ENCODE assay signal across 17 cellular contexts in the genomic region with DNA sequence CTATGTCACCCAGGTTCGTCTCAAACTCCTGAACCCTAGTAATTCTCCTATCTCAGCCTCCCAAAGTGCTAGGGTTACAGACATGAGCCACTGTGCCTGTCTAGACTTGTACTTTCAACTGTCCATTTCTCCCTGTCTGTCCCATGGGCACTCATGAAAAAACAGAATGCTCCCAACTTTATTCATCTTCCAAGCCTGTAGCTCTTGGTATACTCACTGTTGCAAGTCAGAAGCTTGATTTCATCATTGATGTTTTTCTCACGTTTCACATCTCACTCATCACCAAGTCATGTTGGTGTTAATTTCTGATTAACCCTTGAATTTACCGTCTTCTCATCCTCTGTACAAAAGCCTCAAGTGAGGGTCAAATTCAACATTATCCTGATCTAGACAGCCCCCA. TPM values are rescaled to one million over a fixed set of nuclear protein-coding genes. Genes with fewer than 3 reads are reported as not detected.
DNase-seq lines count a peak whose midpoint lies in the region; ATAC-seq, FAIRE-seq and TF ChIP-seq lines count a peak whose summit lies in the region.
"Had no signal": no experiment of that assay in that cellular context is flagged by ENCODE, and none has a peak within 500 bp of the region (broad histone marks: within the 10 kb centered on the region; RNA-seq: fewer than 3 reads in every experiment).

No MANE protein-coding gene starts in this region.

- H3K27me3 Mint-ChIP-seq in activated naive CD8-positive, alpha-beta T cell treated with anti-CD3 and anti-CD28 coated beads for 36 hours: no peaks in the 10 kb centered on the region
- H3K27me3 Mint-ChIP-seq: stimulated activated memory B cell treated with anti-CD40 and anti-IgM and Interleukin-4, amounts not matched to agents 10 μg/mL and 1 μg/mL and 100 μg/mL, for 72 hours had no signal

- TSS peak; percentile 13 for BruUV-seq in HepG2 (replicated peaks; lab: Mats Ljungman, UMichigan)

- no peak overlapping the region for H3K9ac ChIP-seq in HepG2 (ENCODE audit: insufficient read depth, low read depth, low read length)

- H3K4me3 ChIP-seq in HepG2 (replicated peaks in 1 of 3; ENCODE audit: insufficient read depth in 1 of 3, low read depth in 2 of 3, low read length in 3 of 3) (no peak overlapping the region), right lobe of liver (no peak overlapping the region)
- H3K4me3 ChIP-seq: HAP-1 had no signal

- TF ChIP-seq POLR2A in HepG2 (IDR thresholded peaks at IDR 0.05; ENCODE audit: insufficient read depth in 1 of 2, low read depth in 2 of 2, low read length in 2 of 2) (no peak), right lobe of liver (IDR thresholded peaks at IDR 0.05) (no peak), GM12892 (IDR thresholded peaks at IDR 0.05; ENCODE audit: low read depth, low read length) (no peak)

- H3K27me3 ChIP-seq in HepG2 (ENCODE audit: control insufficient read depth in 1 of 2, insufficient read depth in 2 of 2, low read length in 2 of 2) (no peaks in the 10 kb centered on the region), right lobe of liver (no peaks in the 10 kb centered on the region)

- peaks cover 4% of the 10 kb centered on the region for H3K79me2 ChIP-seq in HepG2 (ENCODE audit: insufficient read depth, low read length)

- H3K4me1 Mint-ChIP-seq in activated naive CD8-positive, alpha-beta T cell treated with anti-CD3 and anti-CD28 coated beads for 36 hours: peaks cover 33% of the 10 kb centered on the region
- peaks cover 24% of the 10 kb centered on the region for H3K4me1 Mint-ChIP-seq in stimulated activated effector memory CD8-positive, alpha-beta T cell treated with anti-CD3 and anti-CD28 coated beads, Interleukin-12 subunit alpha, Interleukin-12 subunit beta, amount 100 ng/mL, for 72 hours
- H3K4me1 Mint-ChIP-seq: endodermal cell had no signal

- no peaks in the 10 kb centered on the region for H3K9me3 Mint-ChIP-seq in activated naive CD8-positive, alpha-beta T cell treated with anti-CD3 and anti-CD28 coated beads for 36 hours
- no peaks in the 10 kb centered on the region for H3K9me3 Mint-ChIP-seq in stimulated activated effector memory CD8-positive, alpha-beta T cell treated with anti-CD3 and anti-CD28 coated beads, Interleukin-12 subunit alpha, Interleukin-12 subunit beta, amount 100 ng/mL, for 72 hours
- H3K9me3 Mint-ChIP-seq: endodermal cell; stimulated activated memory B cell treated with anti-CD40 and anti-IgM and Interleukin-4, amounts not matched to agents 10 μg/mL and 1 μg/mL and 100 μg/mL, for 72 hours had no signal

- H3K36me3 Mint-ChIP-seq in activated naive CD8-positive, alpha-beta T cell treated with anti-CD3 and anti-CD28 coated beads for 36 hours: peaks cover 56% of the 10 kb centered on the region
- peaks cover 95% of the 10 kb centered on the region for H3K36me3 Mint-ChIP-seq in stimulated activated effector memory CD8-positive, alpha-beta T cell treated with anti-CD3 and anti-CD28 coated beads, Interleukin-12 subunit alpha, Interleukin-12 subunit beta, amount 100 ng/mL, for 72 hours

- H3K4me3 Mint-ChIP-seq in activated naive CD8-positive, alpha-beta T cell treated with anti-CD3 and anti-CD28 coated beads for 36 hours: no peak overlapping the region
- H3K4me3 Mint-ChIP-seq in stimulated activated effector memory CD8-positive, alpha-beta T cell treated with anti-CD3 and anti-CD28 coated beads, Interleukin-12 subunit alpha, Interleukin-12 subunit beta, amount 100 ng/mL, for 72 hours: no peak overlapping the region
- H3K4me3 Mint-ChIP-seq: endodermal cell; stimulated activated memory B cell treated with anti-CD40 and anti-IgM and Interleukin-4, amounts not matched to agents 10 μg/mL and 1 μg/mL and 100 μg/mL, for 72 hours had no signal

- H3K27ac ChIP-seq in HepG2 (ENCODE audit: extremely low read length, insufficient read depth, low read length) (no peak overlapping the region), right lobe of liver (no peak overlapping the region)

- no peak for TF ChIP-seq RAD21 in HepG2 (CRISPR knock-in tag; IDR thresholded peaks at IDR 0.05)

- DNase-seq in HepG2 (ENCODE audit: low spot score) (no peak), right lobe of liver (no peak), cerebellar cortex (ENCODE audit: low spot score) (no peak), GM12892 (ENCODE audit: insufficient read length) (no peak)
- no peak for DNase-seq in activated naive CD8-positive, alpha-beta T cell treated with anti-CD3 and anti-CD28 coated beads for 36 hours
- DNase-seq in stimulated activated effector memory CD8-positive, alpha-beta T cell treated with anti-CD3 and anti-CD28 coated beads, Interleukin-12 subunit alpha, Interleukin-12 subunit beta, amount 100 ng/mL, for 72 hours (ENCODE audit: low spot score in 2 of 2): no peak
- DNase-seq: activated CD4-positive, CD25-positive, alpha-beta regulatory T cell; AML-193; DMS153; endodermal cell; NCI-H526; right cardiac atrium; stimulated activated CD4-positive, alpha-beta T cell treated with anti-CD3 and anti-CD28 coated beads, Interleukin-4, amount 100 ng/mL, for 4 hours had no signal

- H4K20me1 ChIP-seq in HepG2 (ENCODE audit: insufficient read depth, low read length): no peaks in the 10 kb centered on the region

- H3K4me2 ChIP-seq in HepG2 (ENCODE audit: low read depth, low read length): no peak overlapping the region

- H3K36me3 ChIP-seq in HepG2 (replicated peaks in 1 of 2; ENCODE audit: control insufficient read depth in 1 of 2, insufficient read depth in 2 of 2, low read length in 2 of 2) (peaks cover 7 to 67% of the 10 kb centered on the region in 2 experiments), right lobe of liver (peaks cover 0 to 57% (median 13%) of the 10 kb centered on the region in 4 donors)

- H3K27ac Mint-ChIP-seq in activated naive CD8-positive, alpha-beta T cell treated with anti-CD3 and anti-CD28 coated beads for 36 hours: peak overlapping the region; percentile 72
- peak overlapping the region; percentile 69 for H3K27ac Mint-ChIP-seq in stimulated activated effector memory CD8-positive, alpha-beta T cell treated with anti-CD3 and anti-CD28 coated beads, Interleukin-12 subunit alpha, Interleukin-12 subunit beta, amount 100 ng/mL, for 72 hours
- H3K27ac Mint-ChIP-seq: endodermal cell; stimulated activated memory B cell treated with anti-CD40 and anti-IgM and Interleukin-4, amounts not matched to agents 10 μg/mL and 1 μg/mL and 100 μg/mL, for 72 hours had no signal

- H3K9me3 ChIP-seq in HepG2 (ENCODE audit: low read length) (no peaks in the 10 kb centered on the region), right lobe of liver (no peaks in the 10 kb centered on the region)
- H3K9me3 ChIP-seq: HAP-1 had no signal

- WGBS in HepG2 (ENCODE audit: low lambda C conversion rate): 93% methylated on average over 3 of the region's 3 CpGs
- 79% methylated on average over 3 of the region's 3 CpGs for WGBS in right lobe of liver (ENCODE audit: insufficient coverage, low coverage, low lambda C conversion rate, missing lambda C conversion rate)

- FAIRE-seq in HepG2 (lab: Jason Lieb, UNC): no peak
- no peak for FAIRE-seq in GM12892 (lab: Jason Lieb, UNC)
- FAIRE-seq: frontal cortex had no signal

- in situ Hi-C loops in HepG2 (cut with HindIII; ENCODE audit: extremely low pct_ligation_motif_present, low pct_unique_long_range_greater_than_20kb): no loop called here

- CTCF ChIA-PET in HepG2 (lab: Yijun Ruan, JAX; ENCODE audit: low intra/inter-chr PET ratio, low total read pairs): no interaction called here

- POLR2A ChIA-PET in HepG2 (lab: Yijun Ruan, JAX): interaction anchor here (1.6 to 5.2 kb wide), 2 partner anchors 24 to 73 kb away, joined by 4 to 28 read pairs; partner anchors contain the start of genes AASDH, PAICS and PPAT

- TF ChIP-seq EP300 in HepG2 (IDR thresholded peaks at IDR 0.05; ENCODE audit: low read depth in 2 of 2, low read length in 2 of 2): no peak
- TF ChIP-seq EP300 in HepG2 (CRISPR knock-in tag; IDR thresholded peaks at IDR 0.05; ENCODE audit: borderline replicate concordance): no peak

- TF ChIP-seq CTCF in HepG2 (CRISPR knock-in tag; IDR thresholded peaks at IDR 0.05) (no peak), right lobe of liver (IDR thresholded peaks at IDR 0.05) (no peak)

- no peak overlapping the region for H2AFZ ChIP-seq in HepG2 (ENCODE audit: low read length)

- H3K4me1 ChIP-seq in HepG2 (ENCODE audit: insufficient read depth, low read length) (peaks cover under 1% of the 10 kb centered on the region), right lobe of liver (no peaks in the 10 kb centered on the region)

- ATAC-seq in HepG2: no peak
- ATAC-seq in right lobe of liver: no peak
- ATAC-seq in stimulated activated effector memory CD8-positive, alpha-beta T cell treated with anti-CD3 and anti-CD28 coated beads, Interleukin-12 subunit alpha, Interleukin-12 subunit beta, amount 100 ng/mL, for 72 hours: no peak
- ATAC-seq: right cardiac atrium; stimulated activated memory B cell treated with anti-CD40 and anti-IgM and Interleukin-4, amounts not matched to agents 10 μg/mL and 1 μg/mL and 100 μg/mL, for 72 hours had no signal

- intact Hi-C loops in HepG2 (cut with micrococcal nuclease; ENCODE audit: unreplicated experiment): no loop called here
- intact Hi-C loops in right lobe of liver (cut with DNase I): no loop called here

RNA-seq across cellular contexts. Expression of gene SRP72, which starts 7.3 kb away (rescaled TPM):
- total RNA-seq in HepG2 (2016; rRNA removed; fragmentation: Illumina TruSeq; extraction: Trizol) (75.6 and 126 TPM in 2 replicates), right lobe of liver (10 to 100 TPM; 41.3 to 54.8 (median 46.6) TPM)
- total RNA-seq in HepG2 (2016; cell fraction: cytosol; rRNA removed; fragmentation: Illumina TruSeq; extraction: Trizol; ENCODE audit: low read depth): 13.0 and 14.5 TPM in 2 replicates
- 74.7 and 123 TPM in 2 replicates for total RNA-seq in HepG2 (2016; cell fraction: insoluble cytoplasmic fraction; rRNA removed; fragmentation: Illumina TruSeq; extraction: Trizol)
- 40.7 and 48.1 TPM in 2 replicates for total RNA-seq in HepG2 (2016; cell fraction: membrane; rRNA removed; fragmentation: Illumina TruSeq; extraction: Trizol)
- 73.8 and 86.5 TPM in 2 replicates for total RNA-seq in HepG2 (2016; cell fraction: nucleus; rRNA removed; fragmentation: Illumina TruSeq; extraction: Trizol)
- 46.1 and 64.9 TPM in 2 replicates for polyA plus RNA-seq in HepG2 (2011; rRNA removed)
- 34.7 and 51.4 TPM in 2 replicates for polyA plus RNA-seq in HepG2 (2011; cell fraction: cytosol; rRNA removed)
- polyA plus RNA-seq in HepG2 (2011; cell fraction: nucleus; rRNA removed): 23.9 and 32.9 TPM in 2 replicates
- polyA plus RNA-seq in HepG2 (2012): 58.2 and 72.9 TPM in 2 replicates
- polyA plus RNA-seq in HepG2 (2016; cell fraction: cytosol; fragmentation: Illumina TruSeq; extraction: Trizol; ENCODE audit: low read depth): 14.8 and 15.2 TPM in 2 replicates
- polyA plus RNA-seq in HepG2 (2016; cell fraction: insoluble cytoplasmic fraction; fragmentation: Illumina TruSeq; extraction: Trizol; ENCODE audit: low read depth): 105 and 107 TPM in 2 replicates
- 27.5 and 32.0 TPM in 2 replicates for polyA plus RNA-seq in HepG2 (2016; cell fraction: membrane; fragmentation: Illumina TruSeq; extraction: Trizol; ENCODE audit: low read depth)
- polyA plus RNA-seq in HepG2 (2016; cell fraction: nucleus; fragmentation: Illumina TruSeq; extraction: Trizol; ENCODE audit: insufficient read depth, low read depth): 63.6 and 67.8 TPM in 2 replicates
- polyA minus RNA-seq in HepG2 (2011; rRNA and poly(A)+ RNA removed; ENCODE audit: low replicate concordance): 54.7 and 55.6 TPM in 2 replicates
- 125 and 129 TPM in 2 replicates for polyA minus RNA-seq in HepG2 (2011; cell fraction: cytosol; rRNA and poly(A)+ RNA removed)
- polyA minus RNA-seq in HepG2 (2011; cell fraction: nucleus; rRNA and poly(A)+ RNA removed): 141 and 163 TPM in 2 replicates
- total RNA-seq in activated naive CD8-positive, alpha-beta T cell treated with anti-CD3 and anti-CD28 coated beads for 36 hours: 100 to 1,000 TPM; 209 to 211 TPM
- polyA plus RNA-seq in GM12892 (2012; ENCODE audit: missing spikeins): 88.2 TPM

RNA-seq across cellular contexts. Expression of gene PAICS, which starts 24.0 kb away (rescaled TPM):
- total RNA-seq in HepG2 (2016; rRNA removed; fragmentation: Illumina TruSeq; extraction: Trizol): 249 and 453 TPM in 2 replicates
- 32.8 and 38.2 TPM in 2 replicates for total RNA-seq in HepG2 (2016; cell fraction: cytosol; rRNA removed; fragmentation: Illumina TruSeq; extraction: Trizol; ENCODE audit: low read depth)
- total RNA-seq in HepG2 (2016; cell fraction: insoluble cytoplasmic fraction; rRNA removed; fragmentation: Illumina TruSeq; extraction: Trizol): 251 and 440 TPM in 2 replicates
- 86.3 and 100 TPM in 2 replicates for total RNA-seq in HepG2 (2016; cell fraction: membrane; rRNA removed; fragmentation: Illumina TruSeq; extraction: Trizol)
- total RNA-seq in HepG2 (2016; cell fraction: nucleus; rRNA removed; fragmentation: Illumina TruSeq; extraction: Trizol): 120 and 133 TPM in 2 replicates
- 165 and 241 TPM in 2 replicates for polyA plus RNA-seq in HepG2 (2011; rRNA removed)
- 131 and 167 TPM in 2 replicates for polyA plus RNA-seq in HepG2 (2011; cell fraction: cytosol; rRNA removed)
- polyA plus RNA-seq in HepG2 (2011; cell fraction: nucleus; rRNA removed): 70.5 and 75.1 TPM in 2 replicates
- 143 and 229 TPM in 2 replicates for polyA plus RNA-seq in HepG2 (2012)
- 44.9 and 45.4 TPM in 2 replicates for polyA plus RNA-seq in HepG2 (2016; cell fraction: cytosol; fragmentation: Illumina TruSeq; extraction: Trizol; ENCODE audit: low read depth)
- polyA plus RNA-seq in HepG2 (2016; cell fraction: insoluble cytoplasmic fraction; fragmentation: Illumina TruSeq; extraction: Trizol; ENCODE audit: low read depth): 478 and 487 TPM in 2 replicates
- polyA plus RNA-seq in HepG2 (2016; cell fraction: membrane; fragmentation: Illumina TruSeq; extraction: Trizol; ENCODE audit: low read depth): 72.6 and 81.2 TPM in 2 replicates
- 160 and 165 TPM in 2 replicates for polyA plus RNA-seq in HepG2 (2016; cell fraction: nucleus; fragmentation: Illumina TruSeq; extraction: Trizol; ENCODE audit: insufficient read depth, low read depth)
- polyA minus RNA-seq in HepG2 (2011; rRNA and poly(A)+ RNA removed; ENCODE audit: low replicate concordance): 99.6 and 124 TPM in 2 replicates
- 75.2 and 84.6 TPM in 2 replicates for polyA minus RNA-seq in HepG2 (2011; cell fraction: cytosol; rRNA and poly(A)+ RNA removed)
- 143 TPM in 2 replicates for polyA minus RNA-seq in HepG2 (2011; cell fraction: nucleus; rRNA and poly(A)+ RNA removed)
- 10 to 100 TPM; 39.8 to 77.5 (median 54.2) TPM for total RNA-seq in right lobe of liver
- total RNA-seq in activated naive CD8-positive, alpha-beta T cell treated with anti-CD3 and anti-CD28 coated beads for 36 hours: 100 to 1,000 TPM; 472 TPM
- 264 TPM for polyA plus RNA-seq in GM12892 (2012; ENCODE audit: missing spikeins)

RNA-seq across cellular contexts. Expression of gene PPAT, which starts 24.7 kb away (rescaled TPM):
- total RNA-seq in HepG2 (2016; rRNA removed; fragmentation: Illumina TruSeq; extraction: Trizol): 62.6 and 98.4 TPM in 2 replicates
- 5.3 and 7.1 TPM in 2 replicates for total RNA-seq in HepG2 (2016; cell fraction: cytosol; rRNA removed; fragmentation: Illumina TruSeq; extraction: Trizol; ENCODE audit: low read depth)
- 59.7 and 95.9 TPM in 2 replicates for total RNA-seq in HepG2 (2016; cell fraction: insoluble cytoplasmic fraction; rRNA removed; fragmentation: Illumina TruSeq; extraction: Trizol)
- 19.1 and 23.2 TPM in 2 replicates for total RNA-seq in HepG2 (2016; cell fraction: membrane; rRNA removed; fragmentation: Illumina TruSeq; extraction: Trizol)
- total RNA-seq in HepG2 (2016; cell fraction: nucleus; rRNA removed; fragmentation: Illumina TruSeq; extraction: Trizol): 44.4 and 47.9 TPM in 2 replicates
- polyA plus RNA-seq in HepG2 (2011; rRNA removed): 13.7 and 16.9 TPM in 2 replicates
- polyA plus RNA-seq in HepG2 (2011; cell fraction: cytosol; rRNA removed): 6.9 and 9.4 TPM in 2 replicates
- 5.9 and 6.3 TPM in 2 replicates for polyA plus RNA-seq in HepG2 (2011; cell fraction: nucleus; rRNA removed)
- 21.9 and 23.3 TPM in 2 replicates for polyA plus RNA-seq in HepG2 (2012)
- 1.6 and 1.8 TPM in 2 replicates for polyA plus RNA-seq in HepG2 (2016; cell fraction: cytosol; fragmentation: Illumina TruSeq; extraction: Trizol; ENCODE audit: low read depth)
- polyA plus RNA-seq in HepG2 (2016; cell fraction: insoluble cytoplasmic fraction; fragmentation: Illumina TruSeq; extraction: Trizol; ENCODE audit: low read depth): 64.9 and 70.4 TPM in 2 replicates
- 6.4 and 7.7 TPM in 2 replicates for polyA plus RNA-seq in HepG2 (2016; cell fraction: membrane; fragmentation: Illumina TruSeq; extraction: Trizol; ENCODE audit: low read depth)
- 39.8 and 45.4 TPM in 2 replicates for polyA plus RNA-seq in HepG2 (2016; cell fraction: nucleus; fragmentation: Illumina TruSeq; extraction: Trizol; ENCODE audit: insufficient read depth, low read depth)
- 16.1 and 21.7 TPM in 2 replicates for polyA minus RNA-seq in HepG2 (2011; rRNA and poly(A)+ RNA removed; ENCODE audit: low replicate concordance)
- polyA minus RNA-seq in HepG2 (2011; cell fraction: cytosol; rRNA and poly(A)+ RNA removed): 11.9 and 16.3 TPM in 2 replicates
- 25.0 and 29.1 TPM in 2 replicates for polyA minus RNA-seq in HepG2 (2011; cell fraction: nucleus; rRNA and poly(A)+ RNA removed)
- total RNA-seq in right lobe of liver: 1 to 10 TPM; 4.4 to 8.5 (median 7.1) TPM
- 10 to 100 TPM; 68.9 to 69.0 TPM for total RNA-seq in activated naive CD8-positive, alpha-beta T cell treated with anti-CD3 and anti-CD28 coated beads for 36 hours
- 31.1 TPM for polyA plus RNA-seq in GM12892 (2012; ENCODE audit: missing spikeins)

RNA-seq across cellular contexts. Expression of gene ARL9, which starts 45.5 kb away (rescaled TPM):
- not detected in 2 replicates for total RNA-seq in HepG2 (2016; rRNA removed; fragmentation: Illumina TruSeq; extraction: Trizol)
- not detected in 2 replicates for total RNA-seq in HepG2 (2016; cell fraction: cytosol; rRNA removed; fragmentation: Illumina TruSeq; extraction: Trizol; ENCODE audit: low read depth)
- 0.13 TPM in 1 of 2 replicates, not detected in the other for total RNA-seq in HepG2 (2016; cell fraction: insoluble cytoplasmic fraction; rRNA removed; fragmentation: Illumina TruSeq; extraction: Trizol)
- not detected in 2 replicates for total RNA-seq in HepG2 (2016; cell fraction: membrane; rRNA removed; fragmentation: Illumina TruSeq; extraction: Trizol)
- not detected in 2 replicates for total RNA-seq in HepG2 (2016; cell fraction: nucleus; rRNA removed; fragmentation: Illumina TruSeq; extraction: Trizol)
- polyA plus RNA-seq in HepG2 (2011; rRNA removed): not detected in 2 replicates
- polyA plus RNA-seq in HepG2 (2011; cell fraction: cytosol; rRNA removed): not detected in 2 replicates
- not detected in 2 replicates for polyA plus RNA-seq in HepG2 (2011; cell fraction: nucleus; rRNA removed)
- polyA plus RNA-seq in HepG2 (2012): not detected in 2 replicates
- not detected in 2 replicates for polyA plus RNA-seq in HepG2 (2016; cell fraction: cytosol; fragmentation: Illumina TruSeq; extraction: Trizol; ENCODE audit: low read depth)
- not detected in 2 replicates for polyA plus RNA-seq in HepG2 (2016; cell fraction: insoluble cytoplasmic fraction; fragmentation: Illumina TruSeq; extraction: Trizol; ENCODE audit: low read depth)
- polyA plus RNA-seq in HepG2 (2016; cell fraction: membrane; fragmentation: Illumina TruSeq; extraction: Trizol; ENCODE audit: low read depth): not detected in 2 replicates
- not detected in 2 replicates for polyA plus RNA-seq in HepG2 (2016; cell fraction: nucleus; fragmentation: Illumina TruSeq; extraction: Trizol; ENCODE audit: insufficient read depth, low read depth)
- polyA minus RNA-seq in HepG2 (2011; rRNA and poly(A)+ RNA removed; ENCODE audit: low replicate concordance): not detected in 2 replicates
- polyA minus RNA-seq in HepG2 (2011; cell fraction: cytosol; rRNA and poly(A)+ RNA removed): not detected in 2 replicates
- polyA minus RNA-seq in HepG2 (2011; cell fraction: nucleus; rRNA and poly(A)+ RNA removed): 0.37 TPM in 1 of 2 replicates, not detected in the other
- under 1 TPM in 1 of 6 experiments, not detected in 5; 0.19 TPM for total RNA-seq in right lobe of liver
- under 1 TPM; 0.45 to 0.46 TPM for total RNA-seq in activated naive CD8-positive, alpha-beta T cell treated with anti-CD3 and anti-CD28 coated beads for 36 hours
- polyA plus RNA-seq in GM12892 (2012; ENCODE audit: missing spikeins): not detected
- total RNA-seq: LHCN-M2, right cardiac atrium had no signal
